Comparison of ENCODE assay signal across 11 cellular contexts in genomic region chr17:55687037-55687436, GRCh38. TPM values are rescaled to one million over a fixed set of nuclear protein-coding genes. Genes with fewer than 3 reads are reported as not detected.
"Had no signal": no experiment of that assay in that cellular context is flagged by ENCODE, and none has a peak within 500 bp of the region (broad histone marks: within the 10 kb centered on the region; RNA-seq: fewer than 3 reads in every experiment).

No MANE protein-coding gene starts in this region.

- H3K4me3 ChIP-seq: GM23248, GM23338, HAP-1 had no signal

- ATAC-seq: GM23338, HCT116 had no signal

- DNase-seq: GM23248, GOT3, H7, H9, HCEC 1CT, HFFc6 had no signal

- H3K9ac ChIP-seq: GM23248 had no signal

- H3K4me1 ChIP-seq: HAP-1 had no signal

- H3K9me3 ChIP-seq: HAP-1 had no signal

- FAIRE-seq: H1, H54 had no signal

- H3K27ac ChIP-seq: GM23248 had no signal

- H3K4me2 ChIP-seq: GM23338 had no signal

- H3K27ac Mint-ChIP-seq: GM23338, H9, HFFc6 had no signal

- H2AFZ ChIP-seq: GM23248, GM23338 had no signal

- H3K4me3 Mint-ChIP-seq: GM23338, H9, HFFc6 had no signal

- H3K4me1 Mint-ChIP-seq: GM23338 had no signal

- H3K36me3 ChIP-seq: HAP-1 had no signal

RNA-seq across cellular contexts. Expression of gene TMEM100, which starts 35.6 kb away (rescaled TPM):
- total RNA-seq: GM23248 had no signal
